37 cellular contexts compared by ENCODE assay signal in genomic region chr3:135473449-135473848, GRCh38.
"Had no signal": no experiment of that assay in that cellular context is flagged by ENCODE, and none has a peak within 500 bp of the region (broad histone marks: within the 10 kb centered on the region; RNA-seq: fewer than 3 reads in every experiment).

No MANE protein-coding gene starts in this region.

- H3K27me3 Mint-ChIP-seq: activated B cell treated with CpG ODN at 0.5 μM for 24 hours; activated CD4-positive, alpha-beta memory T cell treated with anti-CD3 and anti-CD28 coated beads for 36 hours; activated CD4-positive, alpha-beta T cell treated with anti-CD3 and anti-CD28 coated beads, Interleukin-2, amount 10 ng/mL, durations not matched to agents 24 days and 14 days; activated CD8-positive, alpha-beta T cell treated with anti-CD3 and anti-CD28 coated beads for 36 hours; activated naive CD8-positive, alpha-beta T cell treated with anti-CD3 and anti-CD28 coated beads for 36 hours; activated T-helper 17 cell treated with anti-CD3 and anti-CD28 coated beads, Interleukin-2, amount 50 U/mL, for 72 hours had no signal

- H3K27ac ChIP-seq: adrenal gland, body of pancreas, brain microvascular endothelial cell, breast epithelium, VCaP had no signal

- H3K36me3 Mint-ChIP-seq: activated CD4-positive, alpha-beta memory T cell treated with anti-CD3 and anti-CD28 coated beads for 36 hours; activated naive CD4-positive, alpha-beta T cell treated with anti-CD3 and anti-CD28 coated beads, Interleukin-2, amount 50 U/mL, for 72 hours; activated naive CD8-positive, alpha-beta T cell treated with anti-CD3 and anti-CD28 coated beads for 36 hours had no signal

- ATAC-seq: activated CD8-positive, alpha-beta T cell treated with anti-CD3 and anti-CD28 coated beads for 36 hours; activated naive CD4-positive, alpha-beta T cell treated with anti-CD3 and anti-CD28 coated beads, Interleukin-2, amount 50 U/mL, for 72 hours; activated T-cell treated with anti-CD3 and anti-CD28 coated beads, Interleukin-2, amount 50 U/mL, for 4 hours; activated T-cell treated with anti-CD3 and anti-CD28 coated beads, Interleukin-2, amount 50 U/mL, for 72 hours; activated T-helper 17 cell treated with anti-CD3 and anti-CD28 coated beads, Interleukin-2, amount 50 U/mL, for 72 hours; body of pancreas had no signal

- H3K36me3 ChIP-seq: adrenal gland, brain microvascular endothelial cell, breast epithelium had no signal

- H3K9me3 ChIP-seq: adrenal gland, body of pancreas, breast epithelium had no signal

- H3K4me3 ChIP-seq: adrenal gland, body of pancreas, breast epithelium had no signal

- H3K4me1 Mint-ChIP-seq: activated B cell treated with CpG ODN at 0.5 μM for 24 hours; activated CD4-positive, alpha-beta T cell treated with anti-CD3 and anti-CD28 coated beads, Interleukin-2, amount 10 ng/mL, durations not matched to agents 24 days and 14 days; activated naive CD8-positive, alpha-beta T cell treated with anti-CD3 and anti-CD28 coated beads for 36 hours; activated T-helper 17 cell treated with anti-CD3 and anti-CD28 coated beads, Interleukin-2, amount 50 U/mL, for 72 hours had no signal

- FAIRE-seq: astrocyte, TTC549 had no signal

- DNase-seq: activated B cell treated with CpG ODN at 0.5 μM for 24 hours; activated CD4-positive, alpha-beta memory T cell treated with anti-CD3 and anti-CD28 coated beads for 36 hours; activated CD4-positive, alpha-beta T cell treated with anti-CD3 and anti-CD28 coated beads for 4 hours; activated CD4-positive, alpha-beta T cell treated with anti-CD3 and anti-CD28 coated beads, Interleukin-2, amount 10 ng/mL, durations not matched to agents 24 days and 14 days; activated CD4-positive, alpha-beta T cell treated with anti-CD3 and anti-CD28 coated beads, Interleukin-2, amount 50 U/mL, for 1 hour; activated CD4-positive, alpha-beta T cell treated with anti-CD3 and anti-CD28 coated beads, Interleukin-2, amount 50 U/mL, for 4 hours; activated CD4-positive, CD25-positive, alpha-beta regulatory T cell treated with anti-CD3 and anti-CD28 coated beads, Interleukin-2, amount 50 U/mL, for 72 hours; activated CD8-positive, alpha-beta memory T cell treated with anti-CD3 and anti-CD28 coated beads, Interleukin-2, amount 50 U/mL, for 4 hours; activated CD8-positive, alpha-beta T cell treated with anti-CD3 and anti-CD28 coated beads for 36 hours; activated effector memory CD4-positive, alpha-beta T cell treated with anti-CD3 and anti-CD28 coated beads, Interleukin-2, amount 50 U/mL, for 16 hours; activated gamma-delta T cell treated with Interleukin-2 at 50 U/mL for 16 hours; activated naive CD4-positive, alpha-beta T cell; activated naive CD4-positive, alpha-beta T cell treated with anti-CD3 and anti-CD28 coated beads for 36 hours; activated naive CD4-positive, alpha-beta T cell treated with anti-CD3 and anti-CD28 coated beads, Interleukin-2, amount 50 U/mL, for 16 hours; activated naive CD8-positive, alpha-beta T cell treated with anti-CD3 and anti-CD28 coated beads for 36 hours; activated T-cell treated with anti-CD3 and anti-CD28 coated beads for 4 hours; activated T-cell treated with anti-CD3 and anti-CD28 coated beads, Interleukin-2, amount 50 U/mL, for 1 hour; activated T-cell treated with anti-CD3 and anti-CD28 coated beads, Interleukin-2, amount 50 U/mL, for 4 hours; activated T-cell treated with anti-CD3 and anti-CD28 coated beads, Interleukin-2, amount 50 U/mL, for 72 hours; adrenal gland; amniotic stem cell; aorta; body of pancreas; brain microvascular endothelial cell; central memory CD4-positive, alpha-beta T cell; T-helper 1 cell; T-helper 2 cell; T-helper 9 cell had no signal

- H3K27me3 ChIP-seq: adrenal gland, body of pancreas, brain microvascular endothelial cell, breast epithelium had no signal

- H3K27ac Mint-ChIP-seq: activated B cell treated with CpG ODN at 0.5 μM for 24 hours; activated CD4-positive, alpha-beta memory T cell treated with anti-CD3 and anti-CD28 coated beads for 36 hours; activated CD4-positive, alpha-beta T cell treated with anti-CD3 and anti-CD28 coated beads, Interleukin-2, amount 10 ng/mL, durations not matched to agents 24 days and 14 days; activated CD8-positive, alpha-beta T cell treated with anti-CD3 and anti-CD28 coated beads for 36 hours; activated naive CD4-positive, alpha-beta T cell treated with anti-CD3 and anti-CD28 coated beads for 36 hours; activated naive CD4-positive, alpha-beta T cell treated with anti-CD3 and anti-CD28 coated beads, Interleukin-2, amount 50 U/mL, for 72 hours; activated naive CD8-positive, alpha-beta T cell treated with anti-CD3 and anti-CD28 coated beads for 36 hours; activated T-cell treated with anti-CD3 and anti-CD28 coated beads, Interleukin-2, amount 50 U/mL, for 72 hours; activated T-helper 1 cell treated with anti-CD3 and anti-CD28 coated beads, Interleukin-12 subunit alpha, Interleukin-12 subunit beta, Interleukin-2, Interleukin-4 antibody, amounts not matched to agents 30 ng/mL and 10 ng/mL and 1 ng/mL, durations not matched to agents 14 hours and 24 hours and 36 hours; activated T-helper 17 cell treated with anti-CD3 and anti-CD28 coated beads, Interleukin-2, amount 50 U/mL, for 72 hours; T-helper 1 cell treated with Interleukin-12 subunit alpha and Interleukin-12 subunit beta and Interleukin-4 antibody, amounts not matched to agents 30 μg/mL and 1 μg/mL, for 36 hours; T-helper 2 cell treated with Interferon-gamma antibody and Interleukin-4, amounts not matched to agents 5 μg/mL and 100 μg/mL, for 36 hours had no signal

- H3K9me3 Mint-ChIP-seq: activated B cell treated with CpG ODN at 0.5 μM for 24 hours; activated CD4-positive, alpha-beta memory T cell treated with anti-CD3 and anti-CD28 coated beads for 36 hours; activated CD4-positive, alpha-beta T cell treated with anti-CD3 and anti-CD28 coated beads, Interleukin-2, amount 10 ng/mL, durations not matched to agents 24 days and 14 days; activated CD8-positive, alpha-beta T cell treated with anti-CD3 and anti-CD28 coated beads for 36 hours; activated naive CD4-positive, alpha-beta T cell treated with anti-CD3 and anti-CD28 coated beads for 36 hours; activated naive CD8-positive, alpha-beta T cell treated with anti-CD3 and anti-CD28 coated beads for 36 hours; activated T-cell treated with anti-CD3 and anti-CD28 coated beads, Interleukin-2, amount 50 U/mL, for 4 hours; activated T-cell treated with anti-CD3 and anti-CD28 coated beads, Interleukin-2, amount 50 U/mL, for 72 hours; activated T-helper 1 cell treated with anti-CD3 and anti-CD28 coated beads, Interleukin-12 subunit alpha, Interleukin-12 subunit beta, Interleukin-2, Interleukin-4 antibody, amounts not matched to agents 30 ng/mL and 10 ng/mL and 1 ng/mL, durations not matched to agents 14 hours and 24 hours and 36 hours; activated T-helper 17 cell treated with anti-CD3 and anti-CD28 coated beads, Interleukin-2, amount 50 U/mL, for 72 hours; T-helper 1 cell treated with Interleukin-12 subunit alpha and Interleukin-12 subunit beta and Interleukin-4 antibody, amounts not matched to agents 30 μg/mL and 1 μg/mL, for 36 hours; T-helper 2 cell treated with Interferon-gamma antibody and Interleukin-4, amounts not matched to agents 5 μg/mL and 100 μg/mL, for 36 hours had no signal

- H3K4me3 Mint-ChIP-seq: activated B cell treated with CpG ODN at 0.5 μM for 24 hours; activated CD4-positive, alpha-beta memory T cell treated with anti-CD3 and anti-CD28 coated beads for 36 hours; activated CD4-positive, alpha-beta T cell treated with anti-CD3 and anti-CD28 coated beads, Interleukin-2, amount 10 ng/mL, durations not matched to agents 24 days and 14 days; activated CD8-positive, alpha-beta T cell treated with anti-CD3 and anti-CD28 coated beads for 36 hours; activated naive CD4-positive, alpha-beta T cell treated with anti-CD3 and anti-CD28 coated beads for 36 hours; activated naive CD8-positive, alpha-beta T cell treated with anti-CD3 and anti-CD28 coated beads for 36 hours; activated T-cell treated with anti-CD3 and anti-CD28 coated beads, Interleukin-2, amount 50 U/mL, for 4 hours; activated T-cell treated with anti-CD3 and anti-CD28 coated beads, Interleukin-2, amount 50 U/mL, for 72 hours; activated T-helper 1 cell treated with anti-CD3 and anti-CD28 coated beads, Interleukin-12 subunit alpha, Interleukin-12 subunit beta, Interleukin-2, Interleukin-4 antibody, amounts not matched to agents 30 ng/mL and 10 ng/mL and 1 ng/mL, durations not matched to agents 14 hours and 24 hours and 36 hours; activated T-helper 17 cell treated with anti-CD3 and anti-CD28 coated beads, Interleukin-2, amount 50 U/mL, for 72 hours; T-helper 1 cell treated with Interleukin-12 subunit alpha and Interleukin-12 subunit beta and Interleukin-4 antibody, amounts not matched to agents 30 μg/mL and 1 μg/mL, for 36 hours; T-helper 2 cell treated with Interferon-gamma antibody and Interleukin-4, amounts not matched to agents 5 μg/mL and 100 μg/mL, for 36 hours had no signal

- H3K4me1 ChIP-seq: adrenal gland, body of pancreas, breast epithelium had no signal
